Comparison of ENCODE assay signal across 19 cellular contexts in the genomic region with DNA sequence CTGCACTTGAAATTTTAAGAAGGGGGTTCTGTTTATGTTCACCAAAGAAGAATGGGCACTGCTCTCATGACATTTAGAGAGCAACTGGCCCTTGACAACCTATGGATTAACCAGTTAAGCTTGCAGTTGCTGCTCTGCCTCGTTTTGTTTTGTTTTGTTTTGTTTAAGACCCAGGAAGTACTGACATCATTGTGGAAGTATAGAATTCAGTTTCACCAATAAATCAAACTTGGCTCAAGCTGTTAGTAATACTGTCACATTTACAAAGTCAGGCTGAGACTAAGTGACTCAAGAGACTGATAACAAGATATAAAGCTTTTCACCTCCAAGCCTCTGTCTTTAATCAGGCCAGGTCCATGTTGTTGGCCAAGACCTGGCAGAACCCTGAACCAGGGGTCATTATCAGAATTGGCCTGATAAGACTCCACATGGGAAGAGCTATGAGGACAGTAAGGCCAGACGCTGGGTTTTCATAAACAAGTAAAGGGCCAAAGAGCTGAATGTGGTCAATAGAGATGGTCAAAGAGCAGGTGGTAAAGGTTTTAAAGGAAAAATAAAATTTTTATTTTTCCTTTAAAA.
A peak's percentile ranks its signal among the peaks of the same experiment; 100 is the strongest.
DNase-seq lines count a peak whose midpoint lies in the region; ATAC-seq and TF ChIP-seq lines count a peak whose summit lies in the region.
"Had no signal": no experiment of that assay in that cellular context is flagged by ENCODE, and none has a peak within 500 bp of the region (broad histone marks: within the 10 kb centered on the region; RNA-seq: fewer than 3 reads in every experiment).

No MANE protein-coding gene starts in this region.

- dilution Hi-C loops in mammary epithelial cell (cut with HindIII; ENCODE audit: low sequenced_read_pairs), result loop anchor here (5.0 kb wide), 1 partner anchor 49 kb away; no protein-coding TSS in a partner anchor

- H3K27ac ChIP-seq in mammary epithelial cell (ENCODE audit: insufficient read depth, low read depth, low read length), result no peak overlapping the region
- H3K27ac ChIP-seq: KMS-11 had no signal

- H3K27me3 Mint-ChIP-seq in MCF 10A (ENCODE audit: insufficient read depth, unreplicated experiment) (peaks cover 15% of the 10 kb centered on the region), progenitor cell of endocrine pancreas (no peaks in the 10 kb centered on the region)

- peaks cover 2% of the 10 kb centered on the region for H3K27me3 ChIP-seq in mammary epithelial cell (ENCODE audit: insufficient read depth, low read length)

- H3K9me3 Mint-ChIP-seq in MCF 10A (ENCODE audit: unreplicated experiment) (no peaks in the 10 kb centered on the region), progenitor cell of endocrine pancreas (ENCODE audit: low read depth) (no peaks in the 10 kb centered on the region)

- H3K36me3 ChIP-seq in mammary epithelial cell (ENCODE audit: insufficient read depth, low read length), result no peaks in the 10 kb centered on the region

- no peaks in the 10 kb centered on the region for H4K20me1 ChIP-seq in mammary epithelial cell (ENCODE audit: insufficient read depth, low read length)

- no peak overlapping the region for H3K4me2 ChIP-seq in mammary epithelial cell (ENCODE audit: insufficient read depth, low read depth, low read length)
- H3K4me2 ChIP-seq: KMS-11 had no signal

- no peak overlapping the region for H2AFZ ChIP-seq in mammary epithelial cell (ENCODE audit: low read depth, low read length)

- H3K36me3 Mint-ChIP-seq in MCF 10A (ENCODE audit: insufficient read depth, unreplicated experiment) (no peaks in the 10 kb centered on the region), progenitor cell of endocrine pancreas (ENCODE audit: insufficient read depth) (no peaks in the 10 kb centered on the region)
- H3K36me3 Mint-ChIP-seq: CD14-positive monocyte had no signal

- no peaks in the 10 kb centered on the region for H3K9me3 ChIP-seq in mammary epithelial cell (replicated peaks; ENCODE audit: insufficient read depth, low read length)

- POLR2A ChIA-PET in MCF 10A (lab: Yijun Ruan, JAX), result interaction anchor here (0.6 to 0.9 kb wide), 2 partner anchors 24 to 56 kb away, joined by 3 read pairs; no protein-coding TSS in a partner anchor

- BruUV-seq in mammary epithelial cell (replicated peaks; lab: Mats Ljungman, UMichigan) (no TSS peak), MCF 10A (replicated peaks; lab: Mats Ljungman, UMichigan) (no TSS peak)

- H3K79me2 ChIP-seq in mammary epithelial cell (ENCODE audit: insufficient read depth, low read length), result no peaks in the 10 kb centered on the region

- no peak overlapping the region for H3K27ac Mint-ChIP-seq in MCF 10A (ENCODE audit: low read depth, unreplicated experiment)
- peak overlapping the region; percentile 12 for H3K27ac Mint-ChIP-seq in progenitor cell of endocrine pancreas
- H3K27ac Mint-ChIP-seq: CD14-positive monocyte had no signal

- H3K4me1 Mint-ChIP-seq in MCF 10A (ENCODE audit: insufficient read depth, unreplicated experiment) (peaks cover 27% of the 10 kb centered on the region), progenitor cell of endocrine pancreas (ENCODE audit: low read depth) (peaks cover 10% of the 10 kb centered on the region)
- H3K4me1 Mint-ChIP-seq: CD14-positive monocyte had no signal

- ATAC-seq in HG03571 (IDR thresholded peaks at IDR 0.05; ENCODE audit: unreplicated experiment) (no peak), GM19463 (IDR thresholded peaks at IDR 0.05; ENCODE audit: unreplicated experiment) (no peak)
- ATAC-seq: Panc1 had no signal

- peaks cover 38% of the 10 kb centered on the region for H3K4me1 ChIP-seq in mammary epithelial cell (ENCODE audit: insufficient read depth, low read length)

- no peak overlapping the region for H3K4me3 ChIP-seq in mammary epithelial cell (replicated peaks in 1 of 3; ENCODE audit: insufficient read depth in 1 of 3, low read depth in 2 of 3, low read length in 3 of 3)

- H3K9ac ChIP-seq in mammary epithelial cell (ENCODE audit: insufficient read depth, low read length), result no peak overlapping the region
- H3K9ac ChIP-seq: KMS-11 had no signal

- H3K4me3 Mint-ChIP-seq in MCF 10A (ENCODE audit: unreplicated experiment), result no peak overlapping the region
- no peak overlapping the region for H3K4me3 Mint-ChIP-seq in progenitor cell of endocrine pancreas (ENCODE audit: low read depth)
- H3K4me3 Mint-ChIP-seq: CD14-positive monocyte had no signal

- CTCF ChIA-PET in mammary epithelial cell (lab: Charles Lee; ENCODE audit: low non-redundant PET) (no interaction called here), MCF 10A (lab: Yijun Ruan, JAX) (interaction anchor here (0.5 to 0.8 kb wide), 2 partner anchors 134 to 196 kb away, joined by 3 read pairs; no protein-coding TSS in a partner anchor)

- WGBS in mammary epithelial cell (ENCODE audit: low coverage, missing lambda C conversion rate), result 72% methylated on average over 2 of the region's 2 CpGs

- no peak for TF ChIP-seq CTCF in mammary epithelial cell (conservative IDR thresholded peaks at IDR 0.05 in 1 of 2, IDR thresholded peaks at IDR 0.05 in 1 of 2; ENCODE audit: extremely low read depth in 1 of 2, insufficient read depth in 1 of 2, low read depth in 1 of 2, low read length in 2 of 2)
- no peak for TF ChIP-seq CTCF in MCF 10A (IDR thresholded peaks at IDR 0.05; ENCODE audit: unreplicated experiment)
- TF ChIP-seq CTCF in progenitor cell of endocrine pancreas (IDR thresholded peaks at IDR 0.05; ENCODE audit: unreplicated experiment), result no peak

- DNase-seq in mammary epithelial cell (peak; percentile 11), MCF 10A (ENCODE audit: unreplicated experiment) (no peak), OCI-M1 (lab: John Stamatoyannopoulos, UW) (peak; percentile 14), kidney tubule cell (ENCODE audit: low spot score) (peak; percentile 41), progenitor cell of endocrine pancreas (ENCODE audit: low spot score, unreplicated experiment) (no peak)
- no peak for DNase-seq in effector CD8-positive, alpha-beta T cell (lab: John Stamatoyannopoulos, UW)
- DNase-seq: 8988T, GDM1, H7, IMR-90, NCI-H1694, NCI-H2081 treated with DMSO at 0.1 percent for 48 hours, NCI-H446 treated with DMSO at 0.1 percent for 48 hours, NCI-H526 treated with DMSO at 0.1 percent for 48 hours had no signal

- intact Hi-C loops in mammary epithelial cell (cut with micrococcal nuclease), result loop anchor here (2.0 to 10.0 kb wide), 3 partner anchors 23 to 439 kb away; a partner anchor contains a TSS
- intact Hi-C loops in MCF 10A (cut with micrococcal nuclease), result no loop called here

- in situ Hi-C loops in mammary epithelial cell (cut with MboI; ENCODE audit: low sequenced_read_pairs in 2 of 2), result loop anchor here in 1 of 2 donors (25.0 kb wide), 1 partner anchor 179 kb away; no protein-coding TSS in a partner anchor

Comparison
In these comparisons a context has a peak if more than half of its experiments do, and no peak if none do; other contexts are left out.
1. DNase-seq: peak in mammary epithelial cell (single experiment), OCI-M1 (single experiment) and kidney tubule cell (single experiment); none in MCF 10A (single experiment), progenitor cell of endocrine pancreas (single experiment) and effector CD8-positive, alpha-beta T cell (single experiment).